8 cellular contexts compared by ENCODE assay signal in the genomic region with DNA sequence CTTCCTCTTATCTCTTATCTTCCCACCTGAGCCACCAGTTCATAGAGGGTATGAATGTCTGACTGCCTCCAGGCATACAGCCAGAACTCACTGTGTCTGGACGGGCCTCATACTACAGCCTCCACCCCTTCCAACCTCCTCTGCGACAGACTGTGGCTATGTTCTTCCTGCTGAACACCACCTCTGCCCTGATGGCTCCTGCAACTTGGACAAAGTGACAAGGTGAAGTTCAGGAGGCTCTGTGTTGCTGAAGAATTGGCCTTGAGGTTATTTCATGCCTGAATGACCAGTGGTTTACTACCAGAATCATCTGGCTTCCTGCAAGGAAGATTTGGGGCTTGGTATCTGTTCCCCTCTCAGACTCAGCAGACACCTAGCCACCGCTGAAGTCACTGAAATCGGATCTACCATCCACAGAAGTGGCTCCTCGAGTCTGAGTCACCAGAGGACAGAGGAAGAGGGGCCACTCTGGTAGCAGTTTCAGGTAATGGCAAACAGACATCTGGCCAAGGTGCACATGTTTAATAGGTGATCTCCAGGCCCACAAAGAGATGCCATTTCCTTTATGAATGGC. TPM values are rescaled to one million over a fixed set of nuclear protein-coding genes. Genes with fewer than 3 reads are reported as not detected.
DNase-seq lines count a peak whose midpoint lies in the region; ATAC-seq, FAIRE-seq and TF ChIP-seq lines count a peak whose summit lies in the region.

No MANE protein-coding gene starts in this region.

- no peak for TF ChIP-seq RAD21 in HCT116 (IDR thresholded peaks at IDR 0.05; ENCODE audit: low read depth)

- no peaks in the 10 kb centered on the region for H4K20me1 ChIP-seq in HCT116 (ENCODE audit: insufficient read depth)

- TF ChIP-seq CTCF in HCT116 (IDR thresholded peaks at IDR 0.05 in 2 of 3, conservative IDR thresholded peaks at IDR 0.05 in 1 of 3; ENCODE audit: borderline replicate concordance in 1 of 3, insufficient read depth in 1 of 3, low read depth in 2 of 3, low read length in 2 of 3): no peak
- no peak for TF ChIP-seq CTCF in HFFc6 (IDR thresholded peaks at IDR 0.05)

- no peak overlapping the region for H3K4me3 Mint-ChIP-seq in HFFc6

- no peak overlapping the region for H3K27ac Mint-ChIP-seq in HFFc6

- intact Hi-C loops in HCT116 (cut with micrococcal nuclease): no loop called here

- CTCF ChIA-PET in HCT116 (lab: Charles Lee): interaction anchor here (0.7 kb wide), 1 partner anchor 12 kb away, joined by 3 read pairs; no protein-coding TSS in a partner anchor

- H3K27me3 ChIP-seq in HCT116 (ENCODE audit: insufficient read depth, low read length) (no peaks in the 10 kb centered on the region), mucosa of stomach (ENCODE audit: control insufficient read depth, insufficient read depth, low read length) (no peaks in the 10 kb centered on the region)

- ATAC-seq in HCT116: peak; percentile 68

- FAIRE-seq in GM18507 (lab: Jason Lieb, UNC) (peak; percentile 97), RCC 7860 (lab: Jason Lieb, UNC) (no peak)

- H3K9me3 Mint-ChIP-seq in HFFc6: no peaks in the 10 kb centered on the region

- no peak for DNase-seq in GM18507 (ENCODE audit: extremely low spot score, insufficient read length, low read depth)
- no peak for DNase-seq in HCT116 (ENCODE audit: low read depth, low spot score)
- DNase-seq in NCI-H510A treated with DMSO at 0.1 percent for 48 hours (lab: John Stamatoyannopoulos, UW): peak; percentile 66
- no peak for DNase-seq in HFFc6
- no peak for DNase-seq in NCI-H524 treated with DMSO at 0.1 percent for 48 hours (lab: John Stamatoyannopoulos, UW)
- DNase-seq in effector CD8-positive, alpha-beta T cell (lab: John Stamatoyannopoulos, UW): no peak
- DNase-seq in RCC 7860 (ENCODE audit: low spot score): no peak

- no peaks in the 10 kb centered on the region for H3K36me3 Mint-ChIP-seq in HFFc6 (ENCODE audit: low read depth)

- peaks cover 0 to 32% of the 10 kb centered on the region in 2 experiments; a peak in 3 of 4 replicates for H3K4me1 ChIP-seq in HCT116 (ENCODE audit: control insufficient read depth in 1 of 2, insufficient read depth in 2 of 2, low read length in 2 of 2)
- peaks cover 42% of the 10 kb centered on the region for H3K4me1 ChIP-seq in mucosa of stomach (ENCODE audit: control insufficient read depth, insufficient read depth, low read length)

- H3K4me2 ChIP-seq in HCT116 (ENCODE audit: low read length): peak overlapping the region; percentile 57

- H3K4me3 ChIP-seq in HCT116 (replicated peaks in 1 of 2; ENCODE audit: low read depth in 1 of 2, low read length in 2 of 2): no peak overlapping the region; a peak in 1 of 4 replicates
- H3K4me3 ChIP-seq in mucosa of stomach (ENCODE audit: low read length): no peak overlapping the region

- no peaks in the 10 kb centered on the region for H3K27me3 Mint-ChIP-seq in HFFc6 (ENCODE audit: insufficient read depth)

- H3K9ac ChIP-seq in HCT116 (ENCODE audit: low read length) (peak overlapping the region; percentile 11), mucosa of stomach (ENCODE audit: low read length) (peak overlapping the region; percentile 0)

- no peaks in the 10 kb centered on the region; the same call in 1 of the 2 replicates for H3K4me1 Mint-ChIP-seq in HFFc6 (ENCODE audit: low read depth)

- no peaks in the 10 kb centered on the region for H3K9me2 ChIP-seq in HCT116 (ENCODE audit: insufficient read depth)

- BruUV-seq in HCT116 (replicated peaks; lab: Mats Ljungman, UMichigan): no TSS peak

- peaks cover 0 to 13% of the 10 kb centered on the region in 2 experiments; a peak in 1 of 4 replicates for H3K36me3 ChIP-seq in HCT116 (ENCODE audit: control insufficient read depth in 1 of 2, insufficient read depth in 2 of 2, low read length in 2 of 2)
- peaks cover 20% of the 10 kb centered on the region for H3K36me3 ChIP-seq in mucosa of stomach (ENCODE audit: control insufficient read depth, insufficient read depth, low read length)

- POLR2A ChIA-PET in HCT116 (lab: Charles Lee): no interaction called here

- no peak overlapping the region for H2AFZ ChIP-seq in HCT116 (ENCODE audit: low read depth, low read length, poor library complexity, severe bottlenecking)

- H3K27ac ChIP-seq in HCT116 (ENCODE audit: low read depth, low read length): peak overlapping the region; percentile 28; the same call in 1 of the 2 replicates

- TF ChIP-seq POLR2A in HCT116 (IDR thresholded peaks at IDR 0.05; ENCODE audit: borderline replicate concordance, extremely low read depth, insufficient read depth, insufficient read length): no peak

- H3K9me3 ChIP-seq in HCT116 (ENCODE audit: control insufficient read depth in 1 of 2, insufficient read depth in 1 of 2, low read depth in 1 of 2, low read length in 2 of 2) (no peaks in the 10 kb centered on the region), mucosa of stomach (ENCODE audit: control insufficient read depth, low read length) (no peaks in the 10 kb centered on the region)

- peaks cover 20% of the 10 kb centered on the region for H3K79me2 ChIP-seq in HCT116 (ENCODE audit: insufficient read depth, low read length)

- RAD21 ChIA-PET in HCT116 (lab: Charles Lee; ENCODE audit: low non-redundant PET in 1 of 2, low total read pairs in 2 of 2, uncharacterized antibody in 2 of 2, unreplicated experiment in 2 of 2): no interaction called here

TF ChIP-seq in HCT116, 20 proteins besides CTCF, POLR2A, EP300 and RAD21:
- TF ChIP-seq SIN3A (IDR thresholded peaks at IDR 0.05; ENCODE audit: low read depth) (no peak), REST (IDR thresholded peaks at IDR 0.05; ENCODE audit: low read depth) (no peak), SP1 (IDR thresholded peaks at IDR 0.05; ENCODE audit: low read depth) (peak; percentile 38; the same call in 1 of the 2 replicates), ZNF274 (IDR thresholded peaks at IDR 0.05; ENCODE audit: low read depth, low read length) (no peak), TCF7L2 (IDR thresholded peaks at IDR 0.05; ENCODE audit: borderline replicate concordance, extremely low read depth, insufficient read depth, insufficient read length) (no peak), CBX3 (IDR thresholded peaks at IDR 0.05; ENCODE audit: low read depth) (no peak), JUND (IDR thresholded peaks at IDR 0.05) (peak; percentile 21; the same call in 1 of the 2 replicates), EZH2 (IDR thresholded peaks at IDR 0.05) (no peak), FOSL1 (IDR thresholded peaks at IDR 0.05; ENCODE audit: low read depth) (peak; percentile 37; the same call in 1 of the 2 replicates)

RNA-seq across cellular contexts. Expression of gene ULK3, which starts 14.2 kb away (rescaled TPM):
- 48.4 TPM for total RNA-seq in HCT116 (2021; ENCODE audit: unreplicated experiment)
- 39.5 and 45.9 TPM in 2 replicates for polyA plus RNA-seq in HCT116 (2012)
- 10 to 100 TPM; 12.5 to 18.9 (median 16.1) TPM for total RNA-seq in HFFc6 (2021; fragmentation: NEBNext Ultra II Directional; extraction: Animal tissue kit (Norgen Biotek cat#: 25700))

RNA-seq across cellular contexts. Expression of gene SCAMP2, which starts 16.0 kb away (rescaled TPM):
- total RNA-seq in HCT116 (2021; ENCODE audit: unreplicated experiment): 55.8 TPM
- polyA plus RNA-seq in HCT116 (2012): 58.1 and 68.0 TPM in 2 replicates
- total RNA-seq in HFFc6 (2021; fragmentation: NEBNext Ultra II Directional; extraction: Animal tissue kit (Norgen Biotek cat#: 25700)): 10 to 100 TPM; 70.1 to 86.1 (median 75.9) TPM

RNA-seq across cellular contexts. Expression of gene CPLX3, which starts 30.7 kb away (rescaled TPM):
- not detected for total RNA-seq in HCT116 (2021; ENCODE audit: unreplicated experiment)
- polyA plus RNA-seq in HCT116 (2012): not detected in 2 replicates
- total RNA-seq in HFFc6 (2021; fragmentation: NEBNext Ultra II Directional; extraction: Animal tissue kit (Norgen Biotek cat#: 25700)): under 1 TPM in 1 of 6 experiments, not detected in 5; 0.09 TPM

RNA-seq across cellular contexts. Expression of gene MPI, which starts 32.7 kb away (rescaled TPM):
- 49.7 TPM for total RNA-seq in HCT116 (2021; ENCODE audit: unreplicated experiment)
- 80.3 and 100 TPM in 2 replicates for polyA plus RNA-seq in HCT116 (2012)
- total RNA-seq in HFFc6 (2021; fragmentation: NEBNext Ultra II Directional; extraction: Animal tissue kit (Norgen Biotek cat#: 25700)): 10 to 100 TPM; 32.3 to 43.0 (median 35.4) TPM

RNA-seq across cellular contexts. Expression of gene LMAN1L, which starts 44.5 kb away (rescaled TPM):
- total RNA-seq in HCT116 (2021; ENCODE audit: unreplicated experiment): 0.17 TPM
- 0.01 and 0.06 TPM in 2 replicates for polyA plus RNA-seq in HCT116 (2012)
- total RNA-seq in HFFc6 (2021; fragmentation: NEBNext Ultra II Directional; extraction: Animal tissue kit (Norgen Biotek cat#: 25700)): not detected
